1 cellular context compared by ENCODE assay signal in genomic region chr11:62678770-62679696, GRCh38.
A peak's percentile ranks its signal among the peaks of the same experiment; 100 is the strongest.
TF ChIP-seq lines count a peak whose summit lies in the region.

A gene with protein sequence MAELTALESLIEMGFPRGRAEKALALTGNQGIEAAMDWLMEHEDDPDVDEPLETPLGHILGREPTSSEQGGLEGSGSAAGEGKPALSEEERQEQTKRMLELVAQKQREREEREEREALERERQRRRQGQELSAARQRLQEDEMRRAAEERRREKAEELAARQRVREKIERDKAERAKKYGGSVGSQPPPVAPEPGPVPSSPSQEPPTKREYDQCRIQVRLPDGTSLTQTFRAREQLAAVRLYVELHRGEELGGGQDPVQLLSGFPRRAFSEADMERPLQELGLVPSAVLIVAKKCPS (minus strand): TSS chr11:62679073. CDS start chr11:62678923, 150 bp downstream.

TF ChIP-seq in HepG2, 621 proteins besides CTCF, POLR2A, EP300 and RAD21 (continued from another document and continues in another):
- TF ChIP-seq ZNF713 (CRISPR knock-in tag; IDR thresholded peaks at IDR 0.05) (no peak), ZNF441 (CRISPR knock-in tag; IDR thresholded peaks at IDR 0.05; ENCODE audit: borderline replicate concordance) (peak; percentile 67; the same call in 1 of the 2 replicates), DPF2 (CRISPR knock-in tag; IDR thresholded peaks at IDR 0.05; ENCODE audit: borderline replicate concordance, low read depth) (no peak), SRY (CRISPR knock-in tag; IDR thresholded peaks at IDR 0.05) (0 out of 2 replicates have a peak, but pooled peaks have one; percentile 66), MZF1 (CRISPR knock-in tag; IDR thresholded peaks at IDR 0.05; ENCODE audit: borderline replicate concordance) (no peak), ZNF776 (CRISPR knock-in tag; IDR thresholded peaks at IDR 0.05) (peak; percentile 82; the same call in 1 of the 2 replicates), ZFYVE20 (CRISPR knock-in tag; IDR thresholded peaks at IDR 0.05; ENCODE audit: borderline replicate concordance, low read depth) (no peak), SRSF1 (optimal IDR thresholded peaks at IDR 0.05; ENCODE audit: low read depth, low read length) (peak; percentile 93), SP1 (IDR thresholded peaks at IDR 0.05) (no peak), SP1 (CRISPR knock-in tag; IDR thresholded peaks at IDR 0.05) (no peak; the same call in 1 of the 2 replicates), ZNF567 (CRISPR knock-in tag; IDR thresholded peaks at IDR 0.05; ENCODE audit: borderline replicate concordance) (no peak), ZNF790 (CRISPR knock-in tag; IDR thresholded peaks at IDR 0.05; ENCODE audit: borderline replicate concordance) (peak; percentile 49; the same call in 1 of the 2 replicates), RELA (CRISPR knock-in tag; IDR thresholded peaks at IDR 0.05) (0 out of 2 replicates have a peak, but pooled peaks have one; percentile 20), HIC2 (CRISPR knock-in tag; IDR thresholded peaks at IDR 0.05; ENCODE audit: low read depth) (no peak), SP2 (CRISPR knock-in tag; IDR thresholded peaks at IDR 0.05) (peak; percentile 49; the same call in 1 of the 2 replicates), TOPORS (CRISPR knock-in tag; IDR thresholded peaks at IDR 0.05) (0 out of 2 replicates have a peak, but pooled peaks have one; percentile 80), IRX3 (CRISPR knock-in tag; IDR thresholded peaks at IDR 0.05; ENCODE audit: borderline replicate concordance, low read depth) (no peak), ARNTL (CRISPR knock-in tag; IDR thresholded peaks at IDR 0.05) (no peak), SIX1 (CRISPR knock-in tag; IDR thresholded peaks at IDR 0.05; ENCODE audit: borderline replicate concordance) (0 out of 2 replicates have a peak, but pooled peaks have one; percentile 44), FOXA3 (CRISPR knock-in tag; IDR thresholded peaks at IDR 0.05) (peak; percentile 55), ADNP (CRISPR knock-in tag; IDR thresholded peaks at IDR 0.05) (no peak), ZNF292 (CRISPR knock-in tag; IDR thresholded peaks at IDR 0.05; ENCODE audit: borderline replicate concordance, low read depth) (no peak), ARID5B (CRISPR knock-in tag; IDR thresholded peaks at IDR 0.05) (peak; percentile 70; the same call in 1 of the 2 replicates), SKI (IDR thresholded peaks at IDR 0.05; ENCODE audit: partially characterized antibody) (no peak), THRA (CRISPR knock-in tag; IDR thresholded peaks at IDR 0.05; ENCODE audit: borderline replicate concordance) (peak; percentile 43), MLX (CRISPR knock-in tag; IDR thresholded peaks at IDR 0.05) (0 out of 2 replicates have a peak, but pooled peaks have one; percentile 32), SCMH1 (CRISPR knock-in tag; IDR thresholded peaks at IDR 0.05; ENCODE audit: borderline replicate concordance) (no peak), ZNF180 (CRISPR knock-in tag; IDR thresholded peaks at IDR 0.05; ENCODE audit: borderline replicate concordance, low read depth) (no peak), NBN (conservative IDR thresholded peaks at IDR 0.05) (no peak), IRF2 (CRISPR knock-in tag; IDR thresholded peaks at IDR 0.05) (peak; percentile 76)
- TF ChIP-seq, protein P1, sequence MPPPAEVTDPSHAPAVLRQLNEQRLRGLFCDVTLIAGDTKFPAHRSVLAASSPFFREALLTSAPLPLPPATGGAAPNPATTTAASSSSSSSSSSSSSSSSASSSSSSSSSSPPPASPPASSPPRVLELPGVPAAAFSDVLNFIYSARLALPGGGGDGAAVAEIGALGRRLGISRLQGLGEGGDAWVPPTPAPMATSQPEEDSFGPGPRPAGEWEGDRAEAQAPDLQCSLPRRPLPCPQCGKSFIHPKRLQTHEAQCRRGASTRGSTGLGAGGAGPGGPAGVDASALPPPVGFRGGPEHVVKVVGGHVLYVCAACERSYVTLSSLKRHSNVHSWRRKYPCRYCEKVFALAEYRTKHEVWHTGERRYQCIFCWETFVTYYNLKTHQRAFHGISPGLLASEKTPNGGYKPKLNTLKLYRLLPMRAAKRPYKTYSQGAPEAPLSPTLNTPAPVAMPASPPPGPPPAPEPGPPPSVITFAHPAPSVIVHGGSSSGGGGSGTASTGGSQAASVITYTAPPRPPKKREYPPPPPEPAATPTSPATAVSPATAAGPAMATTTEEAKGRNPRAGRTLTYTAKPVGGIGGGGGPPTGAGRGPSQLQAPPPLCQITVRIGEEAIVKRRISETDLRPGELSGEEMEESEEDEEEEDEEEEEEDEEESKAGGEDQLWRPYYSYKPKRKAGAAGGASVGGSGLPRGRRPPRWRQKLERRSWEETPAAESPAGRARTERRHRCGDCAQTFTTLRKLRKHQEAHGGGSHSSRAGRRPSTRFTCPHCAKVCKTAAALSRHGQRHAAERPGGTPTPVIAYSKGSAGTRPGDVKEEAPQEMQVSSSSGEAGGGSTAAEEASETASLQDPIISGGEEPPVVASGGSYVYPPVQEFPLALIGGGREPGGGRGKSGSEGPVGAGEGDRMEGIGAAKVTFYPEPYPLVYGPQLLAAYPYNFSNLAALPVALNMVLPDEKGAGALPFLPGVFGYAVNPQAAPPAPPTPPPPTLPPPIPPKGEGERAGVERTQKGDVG (CRISPR knock-in tag; IDR thresholded peaks at IDR 0.05; ENCODE audit: borderline replicate concordance) = peak; percentile 58; the same call in 1 of the 2 replicates
- TF ChIP-seq, protein P2, sequence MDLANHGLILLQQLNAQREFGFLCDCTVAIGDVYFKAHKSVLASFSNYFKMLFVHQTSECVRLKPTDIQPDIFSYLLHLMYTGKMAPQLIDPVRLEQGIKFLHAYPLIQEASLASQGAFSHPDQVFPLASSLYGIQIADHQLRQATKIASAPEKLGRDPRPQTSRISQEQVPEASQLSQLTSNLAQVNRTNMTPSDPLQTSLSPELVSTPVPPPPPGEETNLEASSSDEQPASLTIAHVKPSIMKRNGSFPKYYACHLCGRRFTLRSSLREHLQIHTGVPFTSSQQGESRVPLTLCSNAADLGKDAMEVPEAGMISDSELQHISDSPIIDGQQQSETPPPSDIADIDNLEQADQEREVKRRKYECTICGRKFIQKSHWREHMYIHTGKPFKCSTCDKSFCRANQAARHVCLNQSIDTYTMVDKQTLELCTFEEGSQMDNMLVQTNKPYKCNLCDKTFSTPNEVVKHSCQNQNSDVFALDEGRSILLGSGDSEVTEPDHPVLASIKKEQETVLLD (CRISPR knock-in tag; IDR thresholded peaks at IDR 0.05; ENCODE audit: low read depth) = no peak
- TF ChIP-seq, protein P3, sequence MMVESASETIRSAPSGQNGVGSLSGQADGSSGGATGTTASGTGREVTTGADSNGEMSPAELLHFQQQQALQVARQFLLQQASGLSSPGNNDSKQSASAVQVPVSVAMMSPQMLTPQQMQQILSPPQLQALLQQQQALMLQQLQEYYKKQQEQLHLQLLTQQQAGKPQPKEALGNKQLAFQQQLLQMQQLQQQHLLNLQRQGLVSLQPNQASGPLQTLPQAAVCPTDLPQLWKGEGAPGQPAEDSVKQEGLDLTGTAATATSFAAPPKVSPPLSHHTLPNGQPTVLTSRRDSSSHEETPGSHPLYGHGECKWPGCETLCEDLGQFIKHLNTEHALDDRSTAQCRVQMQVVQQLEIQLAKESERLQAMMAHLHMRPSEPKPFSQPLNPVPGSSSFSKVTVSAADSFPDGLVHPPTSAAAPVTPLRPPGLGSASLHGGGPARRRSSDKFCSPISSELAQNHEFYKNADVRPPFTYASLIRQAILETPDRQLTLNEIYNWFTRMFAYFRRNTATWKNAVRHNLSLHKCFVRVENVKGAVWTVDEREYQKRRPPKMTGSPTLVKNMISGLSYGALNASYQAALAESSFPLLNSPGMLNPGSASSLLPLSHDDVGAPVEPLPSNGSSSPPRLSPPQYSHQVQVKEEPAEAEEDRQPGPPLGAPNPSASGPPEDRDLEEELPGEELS (CRISPR knock-in tag; IDR thresholded peaks at IDR 0.05) = 0 out of 2 replicates have a peak, but pooled peaks have one; percentile 19
